11 cellular contexts compared by ENCODE assay signal in genomic region chr2:142504754-142505153, GRCh38.
"Had no signal": no experiment of that assay in that cellular context is flagged by ENCODE, and none has a peak within 500 bp of the region (broad histone marks: within the 10 kb centered on the region; RNA-seq: fewer than 3 reads in every experiment).

No MANE protein-coding gene starts in this region.

- H3K4me1 ChIP-seq: HAP-1 had no signal

- FAIRE-seq: H1, H54 had no signal

- H3K4me3 Mint-ChIP-seq: GM23338, H9, HFFc6 had no signal

- ATAC-seq: GM23338, HCT116 had no signal

- H3K9me3 ChIP-seq: HAP-1 had no signal

- H3K4me1 Mint-ChIP-seq: GM23338, H9 had no signal

- H3K4me2 ChIP-seq: GM23338 had no signal

- H3K36me3 ChIP-seq: HAP-1 had no signal

- H3K9ac ChIP-seq: GM23248 had no signal

- H3K4me3 ChIP-seq: GM23248, GM23338, HAP-1 had no signal

- H2AFZ ChIP-seq: GM23248, GM23338 had no signal

- DNase-seq: GM23248, GOT3, H7, H9, HCEC 1CT, HFFc6 had no signal

- H3K27ac ChIP-seq: GM23248 had no signal

- H3K9me3 Mint-ChIP-seq: GM23338, H9 had no signal

- H3K27ac Mint-ChIP-seq: GM23338, H9, HFFc6 had no signal
